Comparison of ENCODE assay signal across 24 cellular contexts in the genomic region with DNA sequence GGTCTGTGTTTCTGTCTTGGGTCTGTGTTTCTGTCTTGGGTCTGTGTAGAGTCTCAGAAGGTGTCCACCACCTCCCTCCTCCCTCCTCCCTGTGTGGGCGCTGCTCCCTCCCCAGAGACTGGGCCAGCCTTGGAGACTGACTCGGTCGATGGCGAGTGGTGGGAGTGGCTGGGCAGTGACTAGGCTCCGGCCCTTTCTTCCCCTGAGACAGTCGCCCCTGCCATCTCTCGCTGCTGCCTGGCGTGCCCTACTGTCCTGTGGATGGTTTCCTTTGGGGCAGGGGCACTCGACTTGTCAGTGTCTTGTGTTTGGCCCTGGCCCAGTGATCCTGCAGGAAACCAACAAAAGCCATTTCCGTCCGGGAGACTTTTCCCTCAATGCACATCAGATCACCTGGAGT.
DNase-seq lines count a peak whose midpoint lies in the region; ATAC-seq and TF ChIP-seq lines count a peak whose summit lies in the region.
"Had no signal": no experiment of that assay in that cellular context is flagged by ENCODE, and none has a peak within 500 bp of the region (broad histone marks: within the 10 kb centered on the region; RNA-seq: fewer than 3 reads in every experiment).

No MANE protein-coding gene starts in this region.

- H3K36me3 ChIP-seq in ascending aorta = no peaks in the 10 kb centered on the region
- H3K36me3 ChIP-seq in suprapubic skin = no peaks in the 10 kb centered on the region
- H3K36me3 ChIP-seq: neural progenitor cell had no signal

- POLR2A ChIA-PET in activated naive CD8-positive, alpha-beta T cell treated with anti-CD3 and anti-CD28 coated beads, Interleukin-2, amount 10 ng/mL, durations not matched to agents 7 days and 5 days (lab: Charles Lee) = no interaction called here

- no peak overlapping the region for H3K4me3 Mint-ChIP-seq in activated naive CD8-positive, alpha-beta T cell treated with anti-CD3 and anti-CD28 coated beads, Interleukin-2, amount 10 ng/mL, durations not matched to agents 7 days and 5 days
- H3K4me3 Mint-ChIP-seq in activated naive CD8-positive, alpha-beta T cell treated with anti-CD3 and anti-CD28 coated beads, Interleukin-2, amount 50 U/mL, for 24 hours = no peak overlapping the region
- no peak overlapping the region for H3K4me3 Mint-ChIP-seq in mesothelial cell of epicardium
- no peak overlapping the region for H3K4me3 Mint-ChIP-seq in effector memory CD8-positive, alpha-beta T cell
- H3K4me3 Mint-ChIP-seq: activated T-cell treated with anti-CD3 and anti-CD28 coated beads, Interleukin-2, amount 50 U/mL, for 24 hours; CD4-positive, alpha-beta memory T cell; memory B cell; neural progenitor cell; stimulated activated naive B cell treated with anti-CD40 and anti-IgM and Interleukin-4, amounts not matched to agents 10 μg/mL and 1 μg/mL and 100 μg/mL, for 72 hours; T-helper 2 cell treated with Interferon-gamma antibody and Interleukin-4, amounts not matched to agents 5 μg/mL and 100 μg/mL, for 36 hours had no signal

- H3K4me1 Mint-ChIP-seq in activated naive CD8-positive, alpha-beta T cell treated with anti-CD3 and anti-CD28 coated beads, Interleukin-2, amount 10 ng/mL, durations not matched to agents 7 days and 5 days = no peaks in the 10 kb centered on the region
- H3K4me1 Mint-ChIP-seq in activated naive CD8-positive, alpha-beta T cell treated with anti-CD3 and anti-CD28 coated beads, Interleukin-2, amount 50 U/mL, for 24 hours = no peaks in the 10 kb centered on the region
- H3K4me1 Mint-ChIP-seq in mesothelial cell of epicardium = peaks cover 6% of the 10 kb centered on the region
- peaks cover 0 to 4% of the 10 kb centered on the region in 2 donors for H3K4me1 Mint-ChIP-seq in effector memory CD8-positive, alpha-beta T cell (ENCODE audit: low read depth in 2 of 2)
- H3K4me1 Mint-ChIP-seq: CD4-positive, alpha-beta memory T cell; memory B cell; stimulated activated naive B cell treated with anti-CD40 and anti-IgM and Interleukin-4, amounts not matched to agents 10 μg/mL and 1 μg/mL and 100 μg/mL, for 72 hours had no signal

- intact Hi-C loops in ascending aorta (cut with DNase I) = no loop called here

- H3K4me3 ChIP-seq in ascending aorta (no peak overlapping the region), suprapubic skin (no peak overlapping the region)
- H3K4me3 ChIP-seq: GM23248, neural progenitor cell, psoas muscle had no signal

- no peak overlapping the region for H3K27ac Mint-ChIP-seq in activated naive CD8-positive, alpha-beta T cell treated with anti-CD3 and anti-CD28 coated beads, Interleukin-2, amount 10 ng/mL, durations not matched to agents 7 days and 5 days
- no peak overlapping the region for H3K27ac Mint-ChIP-seq in activated naive CD8-positive, alpha-beta T cell treated with anti-CD3 and anti-CD28 coated beads, Interleukin-2, amount 50 U/mL, for 24 hours
- H3K27ac Mint-ChIP-seq in mesothelial cell of epicardium = no peak overlapping the region
- H3K27ac Mint-ChIP-seq in effector memory CD8-positive, alpha-beta T cell = no peak overlapping the region
- H3K27ac Mint-ChIP-seq: activated T-cell treated with anti-CD3 and anti-CD28 coated beads, Interleukin-2, amount 50 U/mL, for 24 hours; CD4-positive, alpha-beta memory T cell; memory B cell; neural progenitor cell; stimulated activated naive B cell treated with anti-CD40 and anti-IgM and Interleukin-4, amounts not matched to agents 10 μg/mL and 1 μg/mL and 100 μg/mL, for 72 hours; T-helper 2 cell treated with Interferon-gamma antibody and Interleukin-4, amounts not matched to agents 5 μg/mL and 100 μg/mL, for 36 hours had no signal

- TF ChIP-seq CTCF in ascending aorta (IDR thresholded peaks at IDR 0.05) = no peak
- no peak for TF ChIP-seq CTCF in mesothelial cell of epicardium (IDR thresholded peaks at IDR 0.05; ENCODE audit: unreplicated experiment)
- TF ChIP-seq CTCF in suprapubic skin (IDR thresholded peaks at IDR 0.05) = no peak

- H3K27ac ChIP-seq in ascending aorta (peak overlapping the region; percentile 35 to 86), suprapubic skin (no peak overlapping the region)
- H3K27ac ChIP-seq: GM23248, neural progenitor cell, psoas muscle had no signal

- H3K9me3 ChIP-seq in ascending aorta (no peaks in the 10 kb centered on the region), suprapubic skin (no peaks in the 10 kb centered on the region)
- H3K9me3 ChIP-seq: psoas muscle had no signal

- TF ChIP-seq POLR2A in suprapubic skin (IDR thresholded peaks at IDR 0.05) = no peak

- TF ChIP-seq EP300 in suprapubic skin (IDR thresholded peaks at IDR 0.05) = no peak

- H3K36me3 Mint-ChIP-seq in activated naive CD8-positive, alpha-beta T cell treated with anti-CD3 and anti-CD28 coated beads, Interleukin-2, amount 10 ng/mL, durations not matched to agents 7 days and 5 days = no peaks in the 10 kb centered on the region
- no peaks in the 10 kb centered on the region for H3K36me3 Mint-ChIP-seq in activated naive CD8-positive, alpha-beta T cell treated with anti-CD3 and anti-CD28 coated beads, Interleukin-2, amount 50 U/mL, for 24 hours (ENCODE audit: low read depth)
- no peaks in the 10 kb centered on the region for H3K36me3 Mint-ChIP-seq in mesothelial cell of epicardium
- H3K36me3 Mint-ChIP-seq in effector memory CD8-positive, alpha-beta T cell (ENCODE audit: insufficient read depth) = no peaks in the 10 kb centered on the region
- H3K36me3 Mint-ChIP-seq: CD4-positive, alpha-beta memory T cell; memory B cell; neural progenitor cell; stimulated activated naive B cell treated with anti-CD40 and anti-IgM and Interleukin-4, amounts not matched to agents 10 μg/mL and 1 μg/mL and 100 μg/mL, for 72 hours had no signal

- H3K27me3 ChIP-seq in ascending aorta (no peaks in the 10 kb centered on the region), suprapubic skin (peaks cover 7% of the 10 kb centered on the region)
- H3K27me3 ChIP-seq: neural progenitor cell had no signal

- H3K27me3 Mint-ChIP-seq in activated naive CD8-positive, alpha-beta T cell treated with anti-CD3 and anti-CD28 coated beads, Interleukin-2, amount 10 ng/mL, durations not matched to agents 7 days and 5 days = no peaks in the 10 kb centered on the region
- peaks cover 2% of the 10 kb centered on the region for H3K27me3 Mint-ChIP-seq in activated naive CD8-positive, alpha-beta T cell treated with anti-CD3 and anti-CD28 coated beads, Interleukin-2, amount 50 U/mL, for 24 hours
- H3K27me3 Mint-ChIP-seq in mesothelial cell of epicardium (ENCODE audit: low read depth) = peaks cover 33% of the 10 kb centered on the region
- peaks cover 12 to 57% of the 10 kb centered on the region in 2 donors for H3K27me3 Mint-ChIP-seq in effector memory CD8-positive, alpha-beta T cell
- H3K27me3 Mint-ChIP-seq: CD4-positive, alpha-beta memory T cell; stimulated activated naive B cell treated with anti-CD40 and anti-IgM and Interleukin-4, amounts not matched to agents 10 μg/mL and 1 μg/mL and 100 μg/mL, for 72 hours had no signal

- DNase-seq in activated naive CD8-positive, alpha-beta T cell treated with anti-CD3 and anti-CD28 coated beads, Interleukin-2, amount 10 ng/mL, durations not matched to agents 7 days and 5 days = peak; percentile 7
- DNase-seq in activated naive CD8-positive, alpha-beta T cell treated with anti-CD3 and anti-CD28 coated beads, Interleukin-2, amount 50 U/mL, for 24 hours = no peak
- DNase-seq in ascending aorta (ENCODE audit: low spot score in 2 of 2) (peak; percentile 5 to 72), mesothelial cell of epicardium (ENCODE audit: low spot score in 2 of 2, unreplicated experiment in 2 of 2) (peak; percentile 8 to 24), suprapubic skin (ENCODE audit: low spot score in 2 of 2) (peak; percentile 51 to 64), NCI-H446 treated with DMSO at 0.1 percent for 48 hours (lab: John Stamatoyannopoulos, UW) (no peak)
- no peak for DNase-seq in effector memory CD8-positive, alpha-beta T cell
- DNase-seq: activated CD4-positive, alpha-beta T cell treated with anti-CD3 and anti-CD28 coated beads for 48 hours; activated gamma-delta T cell treated with Interleukin-2 at 50 U/mL for 16 hours; activated T-cell treated with anti-CD3 and anti-CD28 coated beads, Interleukin-2, amount 50 U/mL, for 24 hours; AML-193; CD4-positive, alpha-beta memory T cell; dermis blood vessel endothelial cell; GM23248; hypothalamus; NCI-H2107; NCI-H345; NCI-H774; psoas muscle; stimulated activated naive B cell treated with anti-CD40 and anti-IgM and Interleukin-4, amounts not matched to agents 10 μg/mL and 1 μg/mL and 100 μg/mL, for 72 hours had no signal

- no peak for ATAC-seq in activated naive CD8-positive, alpha-beta T cell treated with anti-CD3 and anti-CD28 coated beads, Interleukin-2, amount 10 ng/mL, durations not matched to agents 7 days and 5 days (ENCODE audit: low read depth)
- no peak for ATAC-seq in activated naive CD8-positive, alpha-beta T cell treated with anti-CD3 and anti-CD28 coated beads, Interleukin-2, amount 50 U/mL, for 24 hours
- no peak for ATAC-seq in effector memory CD8-positive, alpha-beta T cell (replicated peaks)
- ATAC-seq in HG03469 (IDR thresholded peaks at IDR 0.05; ENCODE audit: unreplicated experiment) = no peak
- ATAC-seq: psoas muscle; stimulated activated naive B cell treated with anti-CD40 and anti-IgM and Interleukin-4, amounts not matched to agents 10 μg/mL and 1 μg/mL and 100 μg/mL, for 72 hours had no signal

- 67% methylated on average over 8 of the region's 11 CpGs for WGBS in suprapubic skin

- peaks cover 17 to 39% of the 10 kb centered on the region in 2 donors for H3K4me1 ChIP-seq in ascending aorta
- H3K4me1 ChIP-seq in suprapubic skin = peaks cover 7% of the 10 kb centered on the region
- H3K4me1 ChIP-seq: neural progenitor cell had no signal

- H3K9me3 Mint-ChIP-seq in activated naive CD8-positive, alpha-beta T cell treated with anti-CD3 and anti-CD28 coated beads, Interleukin-2, amount 10 ng/mL, durations not matched to agents 7 days and 5 days = no peaks in the 10 kb centered on the region
- no peaks in the 10 kb centered on the region for H3K9me3 Mint-ChIP-seq in activated naive CD8-positive, alpha-beta T cell treated with anti-CD3 and anti-CD28 coated beads, Interleukin-2, amount 50 U/mL, for 24 hours
- H3K9me3 Mint-ChIP-seq in mesothelial cell of epicardium = no peaks in the 10 kb centered on the region
- no peaks in the 10 kb centered on the region for H3K9me3 Mint-ChIP-seq in effector memory CD8-positive, alpha-beta T cell
- H3K9me3 Mint-ChIP-seq: activated T-cell treated with anti-CD3 and anti-CD28 coated beads, Interleukin-2, amount 50 U/mL, for 24 hours; CD4-positive, alpha-beta memory T cell; memory B cell; stimulated activated naive B cell treated with anti-CD40 and anti-IgM and Interleukin-4, amounts not matched to agents 10 μg/mL and 1 μg/mL and 100 μg/mL, for 72 hours; T-helper 2 cell treated with Interferon-gamma antibody and Interleukin-4, amounts not matched to agents 5 μg/mL and 100 μg/mL, for 36 hours had no signal

Comparison
In these comparisons a context has a peak if more than half of its experiments do, and no peak if none do; other contexts are left out.
1. DNase-seq: peak in activated naive CD8-positive, alpha-beta T cell treated with anti-CD3 and anti-CD28 coated beads, Interleukin-2, amount 10 ng/mL, durations not matched to agents 7 days and 5 days (single experiment), ascending aorta (2 of 2), mesothelial cell of epicardium (2 of 2) and suprapubic skin (2 of 2); none in activated naive CD8-positive, alpha-beta T cell treated with anti-CD3 and anti-CD28 coated beads, Interleukin-2, amount 50 U/mL, for 24 hours (single experiment), effector memory CD8-positive, alpha-beta T cell (0 of 3) and NCI-H446 treated with DMSO at 0.1 percent for 48 hours (single experiment).